13 cellular contexts compared by ENCODE assay signal in genomic region chr12:121523741-121524140, GRCh38. TPM values are rescaled to one million over a fixed set of nuclear protein-coding genes. Genes with fewer than 3 reads are reported as not detected.
DNase-seq lines count a peak whose midpoint lies in the region; ATAC-seq, FAIRE-seq and TF ChIP-seq lines count a peak whose summit lies in the region.
"Had no signal": no experiment of that assay in that cellular context is flagged by ENCODE, and none has a peak within 500 bp of the region (broad histone marks: within the 10 kb centered on the region; RNA-seq: fewer than 3 reads in every experiment).

No MANE protein-coding gene starts in this region.

- no peak for ATAC-seq in HG03135 (IDR thresholded peaks at IDR 0.05; ENCODE audit: unreplicated experiment)

- H3K4me3 ChIP-seq in H7 (ENCODE audit: insufficient read depth, low read depth, low read length): no peak overlapping the region
- H3K4me3 ChIP-seq: hepatocyte had no signal

- TF ChIP-seq POLR2A in GM12891 (IDR thresholded peaks at IDR 0.05; ENCODE audit: low read depth, low read length): no peak

- H3K27me3 ChIP-seq in H7 (ENCODE audit: control insufficient read depth, insufficient read depth, low read length): no peaks in the 10 kb centered on the region
- H3K27me3 ChIP-seq: hepatocyte had no signal

- DNase-seq in GM12891 (ENCODE audit: insufficient read length, low spot score): no peak
- peak; percentile 27 for DNase-seq in H7
- peak; percentile 24 for DNase-seq in occipital lobe (lab: John Stamatoyannopoulos, UW)
- no peak for DNase-seq in NCI-H2171 (lab: John Stamatoyannopoulos, UW)
- no peak for DNase-seq in NCI-H2227 (lab: John Stamatoyannopoulos, UW; ENCODE audit: unreplicated experiment)
- DNase-seq in T-helper 9 cell: no peak
- DNase-seq: mesendoderm, NCI-H226, trophoblast cell had no signal

- peak overlapping the region; percentile 83 for H3K27ac ChIP-seq in angular gyrus (ENCODE audit: low read depth, low read length)
- H3K27ac ChIP-seq: hepatocyte had no signal

- H3K36me3 ChIP-seq in H7 (replicated peaks; ENCODE audit: control insufficient read depth, insufficient read depth, low read length): peaks cover 20% of the 10 kb centered on the region

- peak; percentile 98 for FAIRE-seq in GM12891 (lab: Jason Lieb, UNC)
- FAIRE-seq: endometrium had no signal

TF ChIP-seq in GM12891, 5 proteins besides CTCF, POLR2A, EP300 and RAD21:
- TF ChIP-seq SPI1 (IDR thresholded peaks at IDR 0.05; ENCODE audit: low read depth, low read length) (no peak), TAF1 (IDR thresholded peaks at IDR 0.05; ENCODE audit: low read depth, low read length) (no peak), POU2F2 (IDR thresholded peaks at IDR 0.05; ENCODE audit: low read depth, low read length) (no peak), PAX5 (IDR thresholded peaks at IDR 0.05; ENCODE audit: insufficient read depth, low read length, severe bottlenecking) (no peak), POLR2AphosphoS5 (IDR thresholded peaks at IDR 0.05; ENCODE audit: low read depth, low read length) (no peak; the same call in 1 of the 2 replicates)
TF ChIP-seq in GM12891: peak in this region for 0.

RNA-seq across cellular contexts. Expression of gene KDM2B, which starts 57.1 kb away (rescaled TPM):
- polyA plus RNA-seq in GM12891 (2012; ENCODE audit: low read depth, missing spikeins): 68.9 TPM
- total RNA-seq in H7 (2014; rRNA removed; shearing (Covaris generic)): 94.3 and 109 TPM in 2 replicates
- total RNA-seq in occipital lobe: 113 TPM

Comparison
In these comparisons a context has a peak if more than half of its experiments do, and no peak if none do; other contexts are left out.
1. DNase-seq: peak in H7 (single experiment) and occipital lobe (single experiment); none in GM12891 (single experiment), NCI-H2171 (single experiment), NCI-H2227 (single experiment) and T-helper 9 cell (single experiment).